In the genomic region with DNA sequence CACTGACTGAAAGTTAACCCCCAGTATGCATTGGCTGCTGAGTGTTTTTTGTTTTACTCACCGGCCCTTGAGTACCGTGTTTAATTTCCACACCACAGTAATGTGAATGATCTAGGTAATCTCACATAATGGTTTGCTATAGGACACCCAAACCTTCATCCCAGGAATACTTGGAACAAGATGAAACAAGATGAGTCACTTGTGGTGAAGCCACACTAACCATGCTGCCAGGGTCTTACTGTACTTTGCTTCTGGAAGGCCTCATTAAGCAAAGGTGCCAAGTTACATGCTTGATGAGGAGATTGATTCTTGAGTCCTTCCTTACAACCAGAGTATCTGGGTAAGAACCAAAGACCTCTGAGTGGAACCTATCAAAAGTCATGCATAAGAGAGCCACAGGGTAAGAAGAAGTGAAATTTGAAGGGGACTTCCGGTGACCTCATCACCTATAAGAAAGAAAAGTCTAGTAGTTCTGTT, we compare ENCODE assay signal across 11 cellular contexts.
DNase-seq lines count a peak whose midpoint lies in the region; ATAC-seq and TF ChIP-seq lines count a peak whose summit lies in the region.
"Had no signal": no experiment of that assay in that cellular context is flagged by ENCODE, and none has a peak within 500 bp of the region (broad histone marks: within the 10 kb centered on the region; RNA-seq: fewer than 3 reads in every experiment).

No MANE protein-coding gene starts in this region.

- peak; percentile 40 to 49 for ATAC-seq in natural killer cell treated with Interleukin-12 subunit alpha and Interleukin-12 subunit beta and Interleukin-15 and Interleukin-18, amount 100 ng/mL, for 72 hours
- ATAC-seq in natural killer cell (no peak), HG03342 (IDR thresholded peaks at IDR 0.05; ENCODE audit: unreplicated experiment) (peak; percentile 59)

- H3K27ac Mint-ChIP-seq in natural killer cell treated with Interleukin-12 subunit alpha and Interleukin-12 subunit beta and Interleukin-15 and Interleukin-18, amount 100 ng/mL, for 72 hours = no peak overlapping the region
- H3K27ac Mint-ChIP-seq in natural killer cell = no peak overlapping the region
- H3K27ac Mint-ChIP-seq: CD4-positive, alpha-beta T cell had no signal

- peaks cover 3% of the 10 kb centered on the region for H3K9me3 Mint-ChIP-seq in natural killer cell treated with Interleukin-12 subunit alpha and Interleukin-12 subunit beta and Interleukin-15 and Interleukin-18, amount 100 ng/mL, for 72 hours
- H3K9me3 Mint-ChIP-seq in natural killer cell = no peaks in the 10 kb centered on the region
- H3K9me3 Mint-ChIP-seq: CD4-positive, alpha-beta T cell had no signal

- no peak for TF ChIP-seq CTCF in natural killer cell (IDR thresholded peaks at IDR 0.05)

- no peak overlapping the region for H3K4me3 Mint-ChIP-seq in natural killer cell treated with Interleukin-12 subunit alpha and Interleukin-12 subunit beta and Interleukin-15 and Interleukin-18, amount 100 ng/mL, for 72 hours
- H3K4me3 Mint-ChIP-seq in natural killer cell = no peak overlapping the region
- H3K4me3 Mint-ChIP-seq: CD4-positive, alpha-beta T cell had no signal

- H3K4me1 Mint-ChIP-seq in natural killer cell treated with Interleukin-12 subunit alpha and Interleukin-12 subunit beta and Interleukin-15 and Interleukin-18, amount 100 ng/mL, for 72 hours (ENCODE audit: low read depth in 2 of 2) = peaks cover 5 to 6% of the 10 kb centered on the region in 2 donors
- peaks cover 0 to 4% of the 10 kb centered on the region in 2 donors for H3K4me1 Mint-ChIP-seq in natural killer cell

- no peaks in the 10 kb centered on the region for H3K27me3 Mint-ChIP-seq in natural killer cell treated with Interleukin-12 subunit alpha and Interleukin-12 subunit beta and Interleukin-15 and Interleukin-18, amount 100 ng/mL, for 72 hours
- H3K27me3 Mint-ChIP-seq in natural killer cell (ENCODE audit: low read depth in 2 of 2) = no peaks in the 10 kb centered on the region
- H3K27me3 Mint-ChIP-seq: CD4-positive, alpha-beta T cell had no signal

- H3K36me3 Mint-ChIP-seq in natural killer cell treated with Interleukin-12 subunit alpha and Interleukin-12 subunit beta and Interleukin-15 and Interleukin-18, amount 100 ng/mL, for 72 hours = no peaks in the 10 kb centered on the region
- H3K36me3 Mint-ChIP-seq in natural killer cell = no peaks in the 10 kb centered on the region

- no peak overlapping the region for H3K27ac ChIP-seq in caudate nucleus (ENCODE audit: low read depth, low read length)

- no peak for DNase-seq in natural killer cell treated with Interleukin-12 subunit alpha and Interleukin-12 subunit beta and Interleukin-15 and Interleukin-18, amount 100 ng/mL, for 72 hours (ENCODE audit: low spot score)
- no peak for DNase-seq in natural killer cell
- DNase-seq in astrocyte of the hippocampus (ENCODE audit: low read depth, low spot score) = peak; percentile 98
- no peak for DNase-seq in caudate nucleus (lab: John Stamatoyannopoulos, UW)
- DNase-seq in 8988T = no peak
- no peak for DNase-seq in GM03348 (ENCODE audit: low spot score)
- no peak for DNase-seq in OCI-M2 (lab: John Stamatoyannopoulos, UW; ENCODE audit: unreplicated experiment)
- DNase-seq: CD4-positive, alpha-beta T cell; NCI-H2081 treated with DMSO at 0.1 percent for 48 hours; stimulated activated CD4-positive, alpha-beta T cell treated with anti-CD3 and anti-CD28 coated beads, Interleukin-4, amount 100 ng/mL, for 24 hours had no signal

- intact Hi-C loops in natural killer cell (cut with micrococcal nuclease) = no loop called here

Comparison
In these comparisons a context has a peak if more than half of its experiments do, and no peak if none do; other contexts are left out.
1. ATAC-seq: peak in natural killer cell treated with Interleukin-12 subunit alpha and Interleukin-12 subunit beta and Interleukin-15 and Interleukin-18, amount 100 ng/mL, for 72 hours (2 of 2) and HG03342 (single experiment); none in natural killer cell (0 of 3).